In genomic region chr10:51606829-51607228, GRCh38 we compare ENCODE assay signal across 34 cellular contexts.
"Had no signal": no experiment of that assay in that cellular context is flagged by ENCODE, and none has a peak within 500 bp of the region (broad histone marks: within the 10 kb centered on the region; RNA-seq: fewer than 3 reads in every experiment).

No MANE protein-coding gene starts in this region.

- ATAC-seq: effector memory CD8-positive, alpha-beta T cell; left colon; left ventricle myocardium superior; lower lobe of right lung; mucosa of descending colon; natural killer cell treated with Interleukin-12 subunit alpha and Interleukin-12 subunit beta and Interleukin-15 and Interleukin-18, amount 100 ng/mL, for 72 hours; sciatic nerve; stimulated activated naive CD8-positive, alpha-beta T cell treated with anti-CD3 and anti-CD28 coated beads, Interleukin-15, amount 100 ng/mL, for 72 hours had no signal

- H3K27ac ChIP-seq: colonic mucosa, esophagus squamous epithelium, lower lobe of right lung, ovary, right atrium auricular region, testis, tibial artery had no signal

- H3K4me1 Mint-ChIP-seq: central memory CD8-positive, alpha-beta T cell; immature natural killer cell; memory B cell; naive B cell; stimulated activated naive CD8-positive, alpha-beta T cell treated with anti-CD3 and anti-CD28 coated beads, Interleukin-15, amount 100 ng/mL, for 72 hours had no signal

- H3K4me3 ChIP-seq: colonic mucosa, esophagus squamous epithelium, lower lobe of right lung, mucosa of descending colon, ovary, right atrium auricular region, smooth muscle cell, testis, tibial artery had no signal

- H3K36me3 ChIP-seq: colonic mucosa, esophagus squamous epithelium, lower lobe of right lung, ovary, right atrium auricular region, tibial artery had no signal

- H3K9me3 ChIP-seq: colonic mucosa, mucosa of descending colon, ovary, right atrium auricular region, testis, tibial artery had no signal

- H3K27me3 ChIP-seq: colonic mucosa, esophagus squamous epithelium, ovary, right atrium auricular region, testis, tibial artery had no signal

- H3K27ac Mint-ChIP-seq: dendritic cell treated with granulocyte-macrophage colony-stimulating factor and Interleukin-4, amounts not matched to agents 40 ng/mL and 50 ng/mL, for 4 days; effector memory CD8-positive, alpha-beta T cell; immature natural killer cell; memory B cell; mesothelial cell of epicardium; naive B cell; natural killer cell treated with Interleukin-12 subunit alpha and Interleukin-12 subunit beta and Interleukin-15 and Interleukin-18, amount 100 ng/mL, for 72 hours; progenitor cell of endocrine pancreas; stimulated activated naive CD8-positive, alpha-beta T cell treated with anti-CD3 and anti-CD28 coated beads, Interleukin-15, amount 100 ng/mL, for 72 hours; type B pancreatic cell had no signal

- H3K36me3 Mint-ChIP-seq: immature natural killer cell; memory B cell; naive B cell; natural killer cell treated with Interleukin-12 subunit alpha and Interleukin-12 subunit beta and Interleukin-15 and Interleukin-18, amount 100 ng/mL, for 72 hours; type B pancreatic cell had no signal

- H3K4me2 ChIP-seq: smooth muscle cell had no signal

- H3K4me3 Mint-ChIP-seq: central memory CD8-positive, alpha-beta T cell; dendritic cell treated with granulocyte-macrophage colony-stimulating factor and Interleukin-4, amounts not matched to agents 40 ng/mL and 50 ng/mL, for 4 days; effector memory CD8-positive, alpha-beta T cell; immature natural killer cell; memory B cell; mesothelial cell of epicardium; naive B cell; natural killer cell treated with Interleukin-12 subunit alpha and Interleukin-12 subunit beta and Interleukin-15 and Interleukin-18, amount 100 ng/mL, for 72 hours; stimulated activated naive CD8-positive, alpha-beta T cell treated with anti-CD3 and anti-CD28 coated beads, Interleukin-15, amount 100 ng/mL, for 72 hours; type B pancreatic cell had no signal

- H3K27me3 Mint-ChIP-seq: central memory CD8-positive, alpha-beta T cell; dendritic cell treated with granulocyte-macrophage colony-stimulating factor and Interleukin-4, amounts not matched to agents 40 ng/mL and 50 ng/mL, for 4 days; effector memory CD8-positive, alpha-beta T cell; memory B cell; naive B cell; natural killer cell treated with Interleukin-12 subunit alpha and Interleukin-12 subunit beta and Interleukin-15 and Interleukin-18, amount 100 ng/mL, for 72 hours; progenitor cell of endocrine pancreas; stimulated activated naive CD8-positive, alpha-beta T cell treated with anti-CD3 and anti-CD28 coated beads, Interleukin-15, amount 100 ng/mL, for 72 hours; type B pancreatic cell had no signal

- FAIRE-seq: endometrium had no signal

- DNase-seq: colonic mucosa; effector memory CD8-positive, alpha-beta T cell; erythroblast; esophagus squamous epithelium; foreskin melanocyte; hypothalamus; immature natural killer cell; islet precursor cell; left colon; left ventricle myocardium superior; lower lobe of right lung; mucosa of descending colon; naive B cell; occipital lobe; ovary; stimulated activated CD4-positive, alpha-beta T cell treated with anti-CD3 and anti-CD28 coated beads, Interleukin-12 subunit alpha, Interleukin-12 subunit beta, amount 100 ng/mL, for 4 hours; stimulated activated CD4-positive, alpha-beta T cell treated with anti-CD3 and anti-CD28 coated beads, Interleukin-1b, Interleukin-23, amount 100 ng/mL, for 48 hours; stimulated activated CD4-positive, alpha-beta T cell treated with anti-CD3 and anti-CD28 coated beads, Interleukin-4, amount 100 ng/mL, for 1 hour; stimulated activated CD8-positive, alpha-beta memory T cell treated with anti-CD3 and anti-CD28 coated beads, Interleukin-4, amount 100 ng/mL, for 48 hours; stimulated activated naive CD4-positive, alpha-beta T cell; stimulated activated naive CD8-positive, alpha-beta T cell treated with anti-CD3 and anti-CD28 coated beads, Interleukin-15, amount 100 ng/mL, for 72 hours; testis; tibial artery had no signal

- H3K4me1 ChIP-seq: colonic mucosa, esophagus squamous epithelium, lower lobe of right lung, right atrium auricular region, testis had no signal

- H3K9me3 Mint-ChIP-seq: central memory CD8-positive, alpha-beta T cell; effector memory CD8-positive, alpha-beta T cell; memory B cell; natural killer cell treated with Interleukin-12 subunit alpha and Interleukin-12 subunit beta and Interleukin-15 and Interleukin-18, amount 100 ng/mL, for 72 hours; stimulated activated naive CD8-positive, alpha-beta T cell treated with anti-CD3 and anti-CD28 coated beads, Interleukin-15, amount 100 ng/mL, for 72 hours; type B pancreatic cell had no signal
